Comparison of ENCODE assay signal across 20 cellular contexts in genomic region chr1:177044390-177044789, GRCh38.
DNase-seq lines count a peak whose midpoint lies in the region; ATAC-seq lines count a peak whose summit lies in the region.
"Had no signal": no experiment of that assay in that cellular context is flagged by ENCODE, and none has a peak within 500 bp of the region (broad histone marks: within the 10 kb centered on the region; RNA-seq: fewer than 3 reads in every experiment).

No MANE protein-coding gene starts in this region.

- peaks cover 3% of the 10 kb centered on the region for H3K4me1 ChIP-seq in NT2/D1 (ENCODE audit: insufficient read depth, insufficient read length)
- H3K4me1 ChIP-seq: BLaER1 had no signal

- H3K9ac ChIP-seq in NT2/D1 (ENCODE audit: insufficient read length, low read depth), result no peak overlapping the region
- H3K9ac ChIP-seq: BLaER1, GM23248, KMS-11, SK-N-SH had no signal

- H3K4me3 ChIP-seq in NT2/D1 (ENCODE audit: insufficient read length, low read depth), result no peak overlapping the region
- H3K4me3 ChIP-seq: BLaER1, GM23248 had no signal

- no peaks in the 10 kb centered on the region for H3K36me3 ChIP-seq in NT2/D1 (ENCODE audit: insufficient read depth, insufficient read length, low read length)
- H3K36me3 ChIP-seq: BLaER1 had no signal

- no peaks in the 10 kb centered on the region for H3K9me3 ChIP-seq in NT2/D1 (ENCODE audit: insufficient read depth, low read length)
- H3K9me3 ChIP-seq: BLaER1, SK-N-SH had no signal

- ATAC-seq in HG03521 (IDR thresholded peaks at IDR 0.05; ENCODE audit: unreplicated experiment), result no peak
- no peak for ATAC-seq in HG03196 (IDR thresholded peaks at IDR 0.05; ENCODE audit: unreplicated experiment)
- ATAC-seq: PC-3 had no signal

- peak; percentile 5 for DNase-seq in NCI-H748 (lab: John Stamatoyannopoulos, UW; ENCODE audit: unreplicated experiment)
- no peak for DNase-seq in NCI-H748 treated with DMSO at 0.1 percent for 48 hours (lab: John Stamatoyannopoulos, UW)
- DNase-seq in NT2/D1 (ENCODE audit: low read depth, low spot score), result peak; percentile 23
- DNase-seq in iPS DF 4.7 (ENCODE audit: extremely low read depth, low spot score), result peak; percentile 46
- peak; percentile 19 for DNase-seq in retina
- DNase-seq in G401 (ENCODE audit: low spot score), result no peak
- DNase-seq: CD4-positive, CD25-positive, alpha-beta regulatory T cell; GM23248; MM.1S; NCI-H2029; NCI-H2227 treated with DMSO at 0.1 percent for 48 hours; NCI-H510A treated with DMSO at 0.1 percent for 48 hours; NCI-H774; PC-3; SK-N-SH; SW 1271 had no signal

- H3K27me3 ChIP-seq in NT2/D1 (ENCODE audit: insufficient read depth, insufficient read length), result no peaks in the 10 kb centered on the region
- H3K27me3 ChIP-seq: BLaER1 had no signal

- in situ Hi-C loops in G401 (cut with HindIII; ENCODE audit: low sequenced_read_pairs), result no loop called here

Comparison
In these comparisons a context has a peak if more than half of its experiments do, and no peak if none do; other contexts are left out.
1. DNase-seq: peak in NCI-H748 (single experiment), NT2/D1 (single experiment), iPS DF 4.7 (single experiment) and retina (single experiment); none in NCI-H748 treated with DMSO at 0.1 percent for 48 hours (single experiment) and G401 (single experiment).